18 cellular contexts compared by ENCODE assay signal in the genomic region with DNA sequence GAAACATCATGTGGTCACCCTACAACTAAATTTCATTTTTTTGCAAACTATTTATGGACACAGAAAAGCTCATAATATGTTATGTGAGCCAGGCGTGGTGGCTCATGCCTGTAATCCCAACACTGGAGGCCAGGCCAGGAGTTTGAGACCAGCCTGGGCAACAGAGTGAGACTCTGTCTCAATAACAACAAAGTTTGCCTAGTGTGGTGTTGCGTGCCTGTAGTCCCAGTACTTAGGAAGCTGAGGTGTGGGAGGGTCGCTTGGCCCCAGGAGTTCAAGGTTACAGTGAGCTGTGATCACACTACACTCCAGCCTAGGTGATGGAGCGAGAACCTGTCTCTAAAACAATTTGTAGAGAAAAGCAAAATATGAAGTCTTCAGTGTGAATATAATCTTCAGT. TPM values are rescaled to one million over a fixed set of nuclear protein-coding genes. Genes with fewer than 3 reads are reported as not detected.
A peak's percentile ranks its signal among the peaks of the same experiment; 100 is the strongest.
DNase-seq lines count a peak whose midpoint lies in the region; ATAC-seq and TF ChIP-seq lines count a peak whose summit lies in the region.
"Had no signal": no experiment of that assay in that cellular context is flagged by ENCODE, and none has a peak within 500 bp of the region (broad histone marks: within the 10 kb centered on the region; RNA-seq: fewer than 3 reads in every experiment).

No MANE protein-coding gene starts in this region.

- no peak for DNase-seq in SK-N-SH
- DNase-seq in neural crest cell (ENCODE audit: low read depth, low spot score) = no peak
- no peak for DNase-seq in iPS-NIHi7 (ENCODE audit: extremely low spot score)
- DNase-seq in activated CD8-positive, alpha-beta memory T cell treated with anti-CD3 and anti-CD28 coated beads, Interleukin-2, amount 50 U/mL, for 4 hours = no peak
- no peak for DNase-seq in CD1c-positive myeloid dendritic cell (ENCODE audit: extremely low spot score)
- DNase-seq: BE2C, DND-41, GDM1, H7, NCI-H1105, NCI-H1694, NCI-H2227 treated with DMSO at 0.1 percent for 48 hours, NCI-H524, Right ventricle myocardium superior had no signal

- no peaks in the 10 kb centered on the region for H3K27me3 ChIP-seq in SK-N-SH (ENCODE audit: insufficient read depth)
- no peaks in the 10 kb centered on the region for H3K27me3 ChIP-seq in DOHH2 (ENCODE audit: control insufficient read depth, low read length)
- H3K27me3 ChIP-seq: BE2C had no signal

- H3K9me3 ChIP-seq in SK-N-SH (no peaks in the 10 kb centered on the region), DOHH2 (ENCODE audit: control insufficient read depth, insufficient read depth, low read length) (no peaks in the 10 kb centered on the region)
- H3K9me3 ChIP-seq: BE2C had no signal

- H3K27me3 Mint-ChIP-seq in activated T-helper 17 cell treated with anti-CD3 and anti-CD28 coated beads, Interleukin-2, amount 50 U/mL, for 72 hours = no peaks in the 10 kb centered on the region
- no peaks in the 10 kb centered on the region for H3K27me3 Mint-ChIP-seq in neural crest cell (ENCODE audit: low read depth)

- TF ChIP-seq CTCF in SK-N-SH (IDR thresholded peaks at IDR 0.05) = no peak
- no peak for TF ChIP-seq CTCF in DOHH2 (IDR thresholded peaks at IDR 0.05; ENCODE audit: low read depth, low read length, poor library complexity, severe bottlenecking)
- TF ChIP-seq CTCF in neural crest cell (conservative IDR thresholded peaks at IDR 0.05) = no peak

- CTCF ChIA-PET in SK-N-SH (lab: Yijun Ruan, JAX) = interaction anchor here (0.6 to 1.5 kb wide), 3 partner anchors 78 to 337 kb away, joined by 3 read pairs; no protein-coding TSS in a partner anchor

- H2AFZ ChIP-seq in SK-N-SH (ENCODE audit: low read depth) = no peak overlapping the region

- H3K4me1 ChIP-seq in SK-N-SH (ENCODE audit: control insufficient read depth in 1 of 2, insufficient read depth in 2 of 2, low read depth in 1 of 2, low read length in 1 of 2) = peaks cover 9 to 33% of the 10 kb centered on the region in 2 experiments; a peak in 1 of 4 replicates
- H3K4me1 ChIP-seq in DOHH2 (ENCODE audit: control insufficient read depth, low read length) = peaks cover 57% of the 10 kb centered on the region
- H3K4me1 ChIP-seq: BE2C had no signal

- H4K20me1 ChIP-seq in SK-N-SH (ENCODE audit: insufficient read depth) = peaks cover 4% of the 10 kb centered on the region; the same call in 1 of the 2 replicates
- no peaks in the 10 kb centered on the region; the same call in 1 of the 2 replicates for H4K20me1 ChIP-seq in DOHH2 (ENCODE audit: control insufficient read depth, insufficient read depth, low read depth, low read length)

- no peak overlapping the region for H3K4me2 ChIP-seq in SK-N-SH
- H3K4me2 ChIP-seq in DOHH2 (ENCODE audit: low read length) = peak overlapping the region; percentile 47

- H3K27ac ChIP-seq in SK-N-SH (ENCODE audit: low read depth in 2 of 2, low read length in 1 of 2) = peak overlapping the region in 1 of 2 experiments; percentile 56; a peak in 1 of 4 replicates
- peak overlapping the region; percentile 50 for H3K27ac ChIP-seq in DOHH2 (ENCODE audit: low read depth, low read length)
- H3K27ac ChIP-seq: 22Rv1 had no signal

- H3K36me3 ChIP-seq in SK-N-SH (replicated peaks in 1 of 2; ENCODE audit: control insufficient read depth in 1 of 2, insufficient read depth in 2 of 2, low read length in 1 of 2) = peaks cover 69 to 74% of the 10 kb centered on the region in 2 experiments
- H3K36me3 ChIP-seq in DOHH2 (ENCODE audit: control insufficient read depth, low read length) = peaks cover 91% of the 10 kb centered on the region

- TF ChIP-seq EP300 in SK-N-SH (IDR thresholded peaks at IDR 0.05; ENCODE audit: borderline replicate concordance in 1 of 2, low read depth in 1 of 2, low read length in 1 of 2) = no peak

- peaks cover 26% of the 10 kb centered on the region for H3F3A ChIP-seq in SK-N-SH (replicated peaks; ENCODE audit: insufficient read depth)
- peaks cover 23% of the 10 kb centered on the region for H3F3A ChIP-seq in DOHH2 (ENCODE audit: control insufficient read depth, insufficient read depth)

- no peaks in the 10 kb centered on the region for H3K9me2 ChIP-seq in SK-N-SH
- H3K9me2 ChIP-seq in DOHH2 (replicated peaks; ENCODE audit: control insufficient read depth, low read length) = no peaks in the 10 kb centered on the region

- no peak for TF ChIP-seq RAD21 in SK-N-SH (IDR thresholded peaks at IDR 0.05; ENCODE audit: low read length)

- peaks cover 94% of the 10 kb centered on the region for H3K36me3 Mint-ChIP-seq in activated T-helper 17 cell treated with anti-CD3 and anti-CD28 coated beads, Interleukin-2, amount 50 U/mL, for 72 hours (ENCODE audit: low read depth)
- peaks cover 5% of the 10 kb centered on the region for H3K36me3 Mint-ChIP-seq in neural crest cell (ENCODE audit: low read depth)

- no peaks in the 10 kb centered on the region for H3K9me3 Mint-ChIP-seq in activated T-helper 17 cell treated with anti-CD3 and anti-CD28 coated beads, Interleukin-2, amount 50 U/mL, for 72 hours
- no peaks in the 10 kb centered on the region for H3K9me3 Mint-ChIP-seq in neural crest cell

- no peak overlapping the region for H3K4me3 Mint-ChIP-seq in activated T-helper 17 cell treated with anti-CD3 and anti-CD28 coated beads, Interleukin-2, amount 50 U/mL, for 72 hours
- no peak overlapping the region for H3K4me3 Mint-ChIP-seq in neural crest cell

- peaks cover 24% of the 10 kb centered on the region for H3K4me1 Mint-ChIP-seq in activated T-helper 17 cell treated with anti-CD3 and anti-CD28 coated beads, Interleukin-2, amount 50 U/mL, for 72 hours
- peaks cover 20% of the 10 kb centered on the region for H3K4me1 Mint-ChIP-seq in neural crest cell

- POLR2A ChIA-PET in SK-N-SH (lab: Yijun Ruan, JAX) = interaction anchor here (1.6 kb wide), 1 partner anchor 76 kb away, joined by 6 read pairs; the partner anchor contains the start of gene ADAM17

- H3K79me2 ChIP-seq in SK-N-SH (ENCODE audit: insufficient read depth) (peaks cover 58% of the 10 kb centered on the region), DOHH2 (ENCODE audit: control insufficient read depth, low read length) (peaks cover 45% of the 10 kb centered on the region)

- no peak overlapping the region for H3K4me3 ChIP-seq in SK-N-SH (ENCODE audit: low read depth in 2 of 2, low read length in 1 of 2)
- peak overlapping the region; percentile 29; the same call in 1 of the 2 replicates for H3K4me3 ChIP-seq in DOHH2 (ENCODE audit: low read length)

- H3K27ac Mint-ChIP-seq in activated T-helper 17 cell treated with anti-CD3 and anti-CD28 coated beads, Interleukin-2, amount 50 U/mL, for 72 hours = peak overlapping the region; percentile 11
- peak overlapping the region; percentile 40 for H3K27ac Mint-ChIP-seq in neural crest cell (ENCODE audit: unreplicated experiment)

- no peak overlapping the region for H3K9ac ChIP-seq in SK-N-SH

- WGBS in SK-N-SH (ENCODE audit: low lambda C conversion rate) = 98% methylated on average over 4 of the region's 4 CpGs

- ATAC-seq in SK-N-SH treated with all-trans-retinoic acid at 6 μM for 48 hours = no peak
- no peak for ATAC-seq in activated T-helper 17 cell treated with anti-CD3 and anti-CD28 coated beads, Interleukin-2, amount 50 U/mL, for 72 hours (replicated peaks)

TF ChIP-seq in SK-N-SH, 30 proteins besides CTCF, POLR2A, EP300 and RAD21:
- TF ChIP-seq POLR2AphosphoS5 (IDR thresholded peaks at IDR 0.05; ENCODE audit: low read depth, low read length) (0 out of 2 replicates have a peak, but pooled peaks have one; percentile 2), EZH2phosphoT487 (IDR thresholded peaks at IDR 0.05; ENCODE audit: borderline replicate concordance, low read depth) (no peak)
TF ChIP-seq in SK-N-SH: peak in this region for 1.

TF ChIP-seq in SK-N-SH treated with all-trans-retinoic acid at 6 μM for 48 hours, 23 proteins besides CTCF, POLR2A, EP300 and RAD21 (continues in another document):
- no peak for TF ChIP-seq POU6F1 (CRISPR knock-in tag; IDR thresholded peaks at IDR 0.05; ENCODE audit: borderline replicate concordance, low read depth)
- no peak for TF ChIP-seq GLIS3 (CRISPR knock-in tag; IDR thresholded peaks at IDR 0.05)

RNA-seq across cellular contexts. Expression of gene IAH1, which starts 5.8 kb away (rescaled TPM):
- 115 and 133 TPM in 2 replicates for polyA plus RNA-seq in SK-N-SH (2012; rRNA removed)
- polyA plus RNA-seq in SK-N-SH (2012; cell fraction: cytosol; rRNA removed) = 139 and 143 TPM in 2 replicates
- 49.0 and 74.7 TPM in 2 replicates for polyA plus RNA-seq in SK-N-SH (2012; cell fraction: nucleus; rRNA removed)
- 10 to 100 TPM; 61.2 to 65.1 TPM for total RNA-seq in activated T-helper 17 cell treated with anti-CD3 and anti-CD28 coated beads, Interleukin-2, amount 50 U/mL, for 72 hours
- total RNA-seq in neural crest cell = 38.6 and 42.7 TPM in 2 replicates

RNA-seq across cellular contexts. Expression of gene CPSF3, which starts 56.7 kb away (rescaled TPM):
- 31.4 and 34.2 TPM in 2 replicates for polyA plus RNA-seq in SK-N-SH (2012; rRNA removed)
- 37.5 and 55.5 TPM in 2 replicates for polyA plus RNA-seq in SK-N-SH (2012; cell fraction: cytosol; rRNA removed)
- polyA plus RNA-seq in SK-N-SH (2012; cell fraction: nucleus; rRNA removed) = 54.0 and 69.3 TPM in 2 replicates
- total RNA-seq in activated T-helper 17 cell treated with anti-CD3 and anti-CD28 coated beads, Interleukin-2, amount 50 U/mL, for 72 hours = 10 to 100 TPM; 34.5 to 53.8 TPM
- 84.8 and 86.4 TPM in 2 replicates for total RNA-seq in neural crest cell

RNA-seq across cellular contexts. Expression of gene ITGB1BP1, which starts 56.8 kb away (rescaled TPM):
- polyA plus RNA-seq in SK-N-SH (2012; rRNA removed) = 56.6 and 62.3 TPM in 2 replicates
- polyA plus RNA-seq in SK-N-SH (2012; cell fraction: cytosol; rRNA removed) = 69.3 and 89.5 TPM in 2 replicates
- 74.3 and 86.8 TPM in 2 replicates for polyA plus RNA-seq in SK-N-SH (2012; cell fraction: nucleus; rRNA removed)
- 100 to 1,000 TPM; 109 to 310 TPM for total RNA-seq in activated T-helper 17 cell treated with anti-CD3 and anti-CD28 coated beads, Interleukin-2, amount 50 U/mL, for 72 hours
- 59.3 and 61.2 TPM in 2 replicates for total RNA-seq in neural crest cell
